31 cellular contexts compared by ENCODE assay signal in the genomic region with DNA sequence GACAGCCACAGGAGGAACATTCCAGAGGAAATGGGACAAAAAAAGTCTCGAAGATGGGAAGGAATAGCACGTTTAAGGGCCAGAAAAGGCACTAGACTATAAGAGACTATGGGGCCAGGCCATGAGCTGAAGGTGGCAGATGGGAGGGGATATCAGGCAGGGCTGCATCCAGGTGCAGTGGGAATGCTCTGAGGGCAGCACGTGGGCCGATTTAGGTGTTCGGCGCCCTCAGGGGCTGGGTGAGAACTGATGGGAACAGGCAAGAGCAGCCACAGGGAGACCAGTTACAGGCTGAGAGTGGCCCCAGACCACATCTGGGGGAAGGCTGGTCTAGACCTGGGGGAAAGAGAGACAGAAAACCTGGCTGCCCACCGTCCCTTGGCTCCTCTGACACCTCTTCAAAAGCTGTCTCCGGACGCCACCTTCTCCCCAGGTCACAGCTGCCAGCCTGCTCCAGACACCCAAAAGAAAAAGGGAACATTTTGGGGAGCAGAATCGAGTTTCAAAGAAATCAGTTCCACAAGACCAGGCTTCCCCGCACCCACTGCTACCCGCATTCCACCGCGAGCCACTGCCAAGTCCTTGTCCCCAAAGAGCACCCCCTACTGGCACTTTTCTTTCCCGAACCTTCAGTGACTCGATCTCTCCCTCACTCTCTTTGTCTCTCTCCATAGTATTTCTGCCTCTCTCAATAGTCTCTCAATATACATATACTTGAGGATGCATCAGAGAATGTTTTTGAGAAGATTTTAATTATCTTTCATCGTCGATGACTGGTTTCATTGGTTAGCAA.
DNase-seq lines count a peak whose midpoint lies in the region; ATAC-seq and TF ChIP-seq lines count a peak whose summit lies in the region.
"Had no signal": no experiment of that assay in that cellular context is flagged by ENCODE, and none has a peak within 500 bp of the region (broad histone marks: within the 10 kb centered on the region; RNA-seq: fewer than 3 reads in every experiment).

No MANE protein-coding gene starts in this region.

- no peak overlapping the region for H3K4ac ChIP-seq in neuronal stem cell (ENCODE audit: low read length)

- H3K4me3 Mint-ChIP-seq in endothelial cell (ENCODE audit: unreplicated experiment) = no peak overlapping the region
- H3K4me3 Mint-ChIP-seq: activated CD4-positive, alpha-beta T cell treated with anti-CD3 and anti-CD28 coated beads, Interleukin-2, amount 10 ng/mL, durations not matched to agents 7 days and 5 days; activated naive CD4-positive, alpha-beta T cell treated with anti-CD3 and anti-CD28 coated beads, Interleukin-2, amount 50 U/mL, for 24 hours; CD4-positive, CD25-positive, alpha-beta regulatory T cell; mesothelial cell of epicardium; natural killer cell had no signal

- H3K4me2 ChIP-seq in DND-41 (ENCODE audit: insufficient read depth, low read length) (no peak overlapping the region), neuronal stem cell (ENCODE audit: insufficient read depth, low read length, poor library complexity, severe bottlenecking) (no peak overlapping the region)

- H2BK5ac ChIP-seq in neuronal stem cell (ENCODE audit: low read length) = no peak overlapping the region

- H3K4me1 ChIP-seq in DND-41 (ENCODE audit: insufficient read depth, low read length) (no peaks in the 10 kb centered on the region), neuronal stem cell (ENCODE audit: control insufficient read depth in 2 of 2, insufficient read depth in 1 of 2, low read depth in 1 of 2, low read length in 2 of 2) (no peaks in the 10 kb centered on the region)
- H3K4me1 ChIP-seq: foreskin keratinocyte, heart right ventricle, parathyroid adenoma had no signal

- DNase-seq in DND-41 = no peak
- no peak for DNase-seq in NB4 (ENCODE audit: low read depth)
- no peak for DNase-seq in endothelial cell (ENCODE audit: low spot score)
- DNase-seq in neuronal stem cell (ENCODE audit: low spot score) = no peak
- DNase-seq in activated CD4-positive, alpha-beta T cell treated with anti-CD3 and anti-CD28 coated beads, Interleukin-2, amount 50 U/mL, for 4 hours = no peak
- no peak for DNase-seq in stimulated activated naive CD4-positive, alpha-beta T cell treated with Interleukin-2 at 50 U/mL for 16 hours (lab: John Stamatoyannopoulos, UW)
- no peak for DNase-seq in midbrain (lab: John Stamatoyannopoulos, UW)
- DNase-seq: activated CD4-positive, alpha-beta T cell treated with anti-CD3 and anti-CD28 coated beads, Interleukin-2, amount 10 ng/mL, durations not matched to agents 7 days and 5 days; anterior cingulate cortex; CD4-positive, CD25-positive, alpha-beta regulatory T cell; DMS 273 treated with DMSO at 0.1 percent for 48 hours; dorsolateral prefrontal cortex; foreskin keratinocyte; GOT3; heart right ventricle; Karpas-422; left ventricle myocardium inferior; natural killer cell; NCI-H1092; NCI-H1930; NCI-H345; NCI-H748 treated with DMSO at 0.1 percent for 48 hours; right cardiac atrium; stimulated activated CD4-positive, alpha-beta T cell treated with anti-CD3 and anti-CD28 coated beads, Interleukin-4, amount 100 ng/mL, for 4 hours; stimulated activated naive CD8-positive, alpha-beta T cell treated with anti-CD3 and anti-CD28 coated beads, Interleukin-15, Interleukin-2, amounts not matched to agents 100 U/mL and 50 U/mL, for 24 hours; T-helper 2 cell had no signal

- peak overlapping the region; percentile 16 for H2BK12ac ChIP-seq in neuronal stem cell (ENCODE audit: low read length)

- TF ChIP-seq CTCF in DND-41 (IDR thresholded peaks at IDR 0.05; ENCODE audit: borderline replicate concordance, extremely low read depth, low read length, poor library complexity, severe bottlenecking) (peak; percentile 25), NB4 (IDR thresholded peaks at IDR 0.05; ENCODE audit: low read depth, low read length) (peak; percentile 19), endothelial cell (IDR thresholded peaks at IDR 0.05; ENCODE audit: unreplicated experiment) (peak; percentile 22)

- no peaks in the 10 kb centered on the region for H3K27me3 Mint-ChIP-seq in endothelial cell (ENCODE audit: unreplicated experiment)
- H3K27me3 Mint-ChIP-seq: CD4-positive, CD25-positive, alpha-beta regulatory T cell had no signal

- H2BK120ac ChIP-seq in neuronal stem cell (ENCODE audit: low read depth, low read length) = no peak overlapping the region

- no peak overlapping the region for H4K91ac ChIP-seq in neuronal stem cell (ENCODE audit: low read depth, low read length, poor library complexity)

- no peak overlapping the region for H3K4me3 ChIP-seq in DND-41 (ENCODE audit: low read depth in 1 of 2, low read length in 2 of 2)
- no peak overlapping the region for H3K4me3 ChIP-seq in NB4 (ENCODE audit: low read depth, low read length)
- no peak overlapping the region for H3K4me3 ChIP-seq in neuronal stem cell (ENCODE audit: low read length in 2 of 2)
- H3K4me3 ChIP-seq: dorsolateral prefrontal cortex, heart right ventricle, left ventricle myocardium inferior had no signal

- H3K27me3 ChIP-seq in DND-41 (ENCODE audit: insufficient read depth, low read length, poor library complexity) (no peaks in the 10 kb centered on the region), neuronal stem cell (ENCODE audit: control insufficient read depth in 3 of 3, insufficient read depth in 3 of 3, low read depth in 1 of 3, low read length in 3 of 3) (no peaks in the 10 kb centered on the region)

- TF ChIP-seq POLR2A in NB4 (IDR thresholded peaks at IDR 0.05; ENCODE audit: extremely low read depth, insufficient read length) = no peak

- no peaks in the 10 kb centered on the region for H3K79me1 ChIP-seq in neuronal stem cell (ENCODE audit: low read depth, low read length)

- H3K79me2 ChIP-seq in DND-41 (ENCODE audit: insufficient read depth, low read length) = no peaks in the 10 kb centered on the region
- H3K79me2 ChIP-seq: parathyroid adenoma had no signal

- H3K14ac ChIP-seq in neuronal stem cell (ENCODE audit: low read length) = no peak overlapping the region

- H3K27ac ChIP-seq in DND-41 (ENCODE audit: low read length) (no peak overlapping the region), neuronal stem cell (replicated peaks; ENCODE audit: low read length) (no peak overlapping the region)
- H3K27ac ChIP-seq: dorsolateral prefrontal cortex, epithelial cell of prostate, foreskin keratinocyte, heart right ventricle, left ventricle myocardium inferior, parathyroid adenoma had no signal

- no peaks in the 10 kb centered on the region for H3K9me3 ChIP-seq in DND-41 (ENCODE audit: insufficient read depth, low read length, severe bottlenecking)
- H3K9me3 ChIP-seq in neuronal stem cell (replicated peaks in 1 of 2; ENCODE audit: control insufficient read depth in 2 of 2, insufficient read depth in 1 of 2, low read depth in 1 of 2, low read length in 2 of 2) = no peaks in the 10 kb centered on the region
- H3K9me3 ChIP-seq: heart right ventricle, left ventricle myocardium inferior had no signal

- H2AFZ ChIP-seq in DND-41 (ENCODE audit: low read depth, low read length) = no peak overlapping the region
- H2AFZ ChIP-seq in neuronal stem cell (ENCODE audit: low read length) = no peak overlapping the region
- H2AFZ ChIP-seq: parathyroid adenoma had no signal

- H3K36me3 Mint-ChIP-seq in endothelial cell (ENCODE audit: low read depth, unreplicated experiment) = no peaks in the 10 kb centered on the region
- H3K36me3 Mint-ChIP-seq: activated naive CD4-positive, alpha-beta T cell treated with anti-CD3 and anti-CD28 coated beads, Interleukin-2, amount 50 U/mL, for 24 hours; CD4-positive, CD25-positive, alpha-beta regulatory T cell; mesothelial cell of epicardium had no signal

- no peaks in the 10 kb centered on the region for H3K4me1 Mint-ChIP-seq in endothelial cell (ENCODE audit: unreplicated experiment)
- H3K4me1 Mint-ChIP-seq: activated CD4-positive, alpha-beta T cell treated with anti-CD3 and anti-CD28 coated beads, Interleukin-2, amount 10 ng/mL, durations not matched to agents 7 days and 5 days; activated naive CD4-positive, alpha-beta T cell treated with anti-CD3 and anti-CD28 coated beads, Interleukin-2, amount 50 U/mL, for 24 hours; CD4-positive, CD25-positive, alpha-beta regulatory T cell; mesothelial cell of epicardium; natural killer cell had no signal

- H3K23ac ChIP-seq in neuronal stem cell (ENCODE audit: low read depth, low read length, poor library complexity) = no peak overlapping the region

- no CpG with 5 or more reads among the region's 18 CpGs for WGBS in neuronal stem cell (ENCODE audit: extremely low coverage in 2 of 2, insufficient read length in 2 of 2, insufficient replicate concordance in 1 of 2), 2 donors

- H3K27ac Mint-ChIP-seq in endothelial cell (ENCODE audit: unreplicated experiment) = no peak overlapping the region
- H3K27ac Mint-ChIP-seq: activated CD4-positive, alpha-beta T cell treated with anti-CD3 and anti-CD28 coated beads, Interleukin-2, amount 10 ng/mL, durations not matched to agents 7 days and 5 days; activated naive CD4-positive, alpha-beta T cell treated with anti-CD3 and anti-CD28 coated beads, Interleukin-2, amount 50 U/mL, for 24 hours; CD4-positive, CD25-positive, alpha-beta regulatory T cell; mesothelial cell of epicardium; natural killer cell had no signal

- H2BK15ac ChIP-seq in neuronal stem cell (ENCODE audit: low read length) = no peak overlapping the region

- no peaks in the 10 kb centered on the region; the same call in 1 of the 2 replicates for H4K20me1 ChIP-seq in DND-41 (ENCODE audit: insufficient read depth, low read length)

- H3K9ac ChIP-seq in DND-41 (ENCODE audit: low read depth, low read length) (no peak overlapping the region), neuronal stem cell (ENCODE audit: low read depth, low read length, poor library complexity) (no peak overlapping the region)
- H3K9ac ChIP-seq: parathyroid adenoma had no signal

- no peak overlapping the region for H2AK5ac ChIP-seq in neuronal stem cell (ENCODE audit: low read depth, low read length)

- H3K36me3 ChIP-seq in DND-41 (ENCODE audit: insufficient read depth, low read length) (no peaks in the 10 kb centered on the region), neuronal stem cell (replicated peaks in 1 of 2; ENCODE audit: control insufficient read depth in 2 of 2, insufficient read depth in 2 of 2, low read length in 2 of 2) (no peaks in the 10 kb centered on the region)
- H3K36me3 ChIP-seq: heart right ventricle, left ventricle myocardium inferior had no signal

- peaks cover 4% of the 10 kb centered on the region for H3K9me3 Mint-ChIP-seq in endothelial cell (ENCODE audit: unreplicated experiment)
- H3K9me3 Mint-ChIP-seq: activated CD4-positive, alpha-beta T cell treated with anti-CD3 and anti-CD28 coated beads, Interleukin-2, amount 10 ng/mL, durations not matched to agents 7 days and 5 days; activated naive CD4-positive, alpha-beta T cell treated with anti-CD3 and anti-CD28 coated beads, Interleukin-2, amount 50 U/mL, for 24 hours; natural killer cell had no signal

- no peak overlapping the region for H4K8ac ChIP-seq in neuronal stem cell (ENCODE audit: low read depth, low read length)

- H3K18ac ChIP-seq in neuronal stem cell (ENCODE audit: low read length) = no peak overlapping the region

- ATAC-seq in DND-41 (ENCODE audit: insufficient read depth, low read depth) = no peak
- ATAC-seq: foreskin keratinocyte; heart right ventricle; natural killer cell; right cardiac atrium; SK-N-SH treated with all-trans-retinoic acid at 6 μM for 48 hours; stimulated activated naive CD8-positive, alpha-beta T cell treated with anti-CD3 and anti-CD28 coated beads, Interleukin-15, Interleukin-2, amounts not matched to agents 100 U/mL and 50 U/mL, for 24 hours had no signal
